In genomic region chr5:39657943-39658342, GRCh38 we compare ENCODE assay signal across 1 cellular context.
TF ChIP-seq lines count a peak whose summit lies in the region.

No MANE protein-coding gene starts in this region.

TF ChIP-seq in GM12878, 131 proteins besides CTCF, POLR2A, EP300 and RAD21 (continued from another document):
- TF ChIP-seq, protein P1, sequence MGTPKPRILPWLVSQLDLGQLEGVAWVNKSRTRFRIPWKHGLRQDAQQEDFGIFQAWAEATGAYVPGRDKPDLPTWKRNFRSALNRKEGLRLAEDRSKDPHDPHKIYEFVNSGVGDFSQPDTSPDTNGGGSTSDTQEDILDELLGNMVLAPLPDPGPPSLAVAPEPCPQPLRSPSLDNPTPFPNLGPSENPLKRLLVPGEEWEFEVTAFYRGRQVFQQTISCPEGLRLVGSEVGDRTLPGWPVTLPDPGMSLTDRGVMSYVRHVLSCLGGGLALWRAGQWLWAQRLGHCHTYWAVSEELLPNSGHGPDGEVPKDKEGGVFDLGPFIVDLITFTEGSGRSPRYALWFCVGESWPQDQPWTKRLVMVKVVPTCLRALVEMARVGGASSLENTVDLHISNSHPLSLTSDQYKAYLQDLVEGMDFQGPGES (IDR thresholded peaks at IDR 0.05): no peak
